ENCODE assay signal across 8 cellular contexts in genomic region chr9:113581865-113582697, GRCh38.
DNase-seq lines count a peak whose midpoint lies in the region; ATAC-seq, FAIRE-seq and TF ChIP-seq lines count a peak whose summit lies in the region.

No MANE protein-coding gene starts in this region.

- CTCF ChIA-PET in CD8-positive, alpha-beta T cell (lab: Charles Lee) = interaction anchor here (0.9 to 15.1 kb wide), 22 partner anchors 9 to 307 kb away, joined by 3 to 267 read pairs (median 4); partner anchors contain the start of genes ALAD, CDC26 and PRPF4

- no peaks in the 10 kb centered on the region for H3K9me3 Mint-ChIP-seq in CD8-positive, alpha-beta T cell

- peak; percentile 13 for TF ChIP-seq CTCF in CD8-positive, alpha-beta T cell (IDR thresholded peaks at IDR 0.05)
- peak; percentile 39; the same call in 1 of the 2 replicates for TF ChIP-seq CTCF in KMS-11 (conservative IDR thresholded peaks at IDR 0.05; ENCODE audit: low read depth, low read length)
- TF ChIP-seq CTCF in neutrophil (IDR thresholded peaks at IDR 0.05) = no peak
- peak in 1 of 2 donors; percentile 10 for TF ChIP-seq CTCF in suprapubic skin (IDR thresholded peaks at IDR 0.05)

- no peaks in the 10 kb centered on the region for H3K27me3 ChIP-seq in CD8-positive, alpha-beta T cell (ENCODE audit: insufficient read depth, low read length)
- H3K27me3 ChIP-seq in KMS-11 (ENCODE audit: insufficient read depth, low read depth) (no peaks in the 10 kb centered on the region), esophagus (ENCODE audit: control insufficient read depth in 1 of 2, insufficient read depth in 2 of 2, low read length in 2 of 2) (no peaks in the 10 kb centered on the region), neutrophil (no peaks in the 10 kb centered on the region), suprapubic skin (no peaks in the 10 kb centered on the region)

- ATAC-seq in CD8-positive, alpha-beta T cell = peak; percentile 77
- ATAC-seq in GM21381 (IDR thresholded peaks at IDR 0.05; ENCODE audit: unreplicated experiment) = peak; percentile 77

- H3K4me3 Mint-ChIP-seq in CD8-positive, alpha-beta T cell = peak overlapping the region; percentile 79

- H3K36me3 Mint-ChIP-seq in CD8-positive, alpha-beta T cell = peaks cover 40% of the 10 kb centered on the region

- H3K4me1 ChIP-seq in CD8-positive, alpha-beta T cell (ENCODE audit: insufficient read depth, low read length) = peaks cover 53% of the 10 kb centered on the region
- H3K4me1 ChIP-seq in KMS-11 (ENCODE audit: low read depth, poor library complexity, severe bottlenecking) (peaks cover 66% of the 10 kb centered on the region), esophagus (ENCODE audit: control insufficient read depth in 2 of 2, insufficient read depth in 2 of 2, low read length in 1 of 2) (peaks cover 25 to 45% of the 10 kb centered on the region in 2 donors), neutrophil (ENCODE audit: control insufficient read depth in 1 of 2, insufficient read depth in 1 of 2, low read depth in 1 of 2, low read length in 1 of 2) (peaks cover 56 to 61% of the 10 kb centered on the region in 2 experiments), suprapubic skin (peaks cover 82% of the 10 kb centered on the region)

- no peak for TF ChIP-seq POLR2A in suprapubic skin (IDR thresholded peaks at IDR 0.05)

- H3K27ac Mint-ChIP-seq in CD8-positive, alpha-beta T cell = peak overlapping the region; percentile 94

- peak overlapping the region; percentile 90 for H3K4me2 ChIP-seq in KMS-11

- POLR2A ChIA-PET in CD8-positive, alpha-beta T cell (lab: Charles Lee) = interaction anchor here (0.7 to 2.3 kb wide), 9 partner anchors 8 to 180 kb away, joined by 3 to 9 read pairs (median 5); partner anchors contain the start of gene ALAD

- no peak overlapping the region for H2AFZ ChIP-seq in KMS-11 (ENCODE audit: low read depth)

- H3K27ac ChIP-seq in CD8-positive, alpha-beta T cell (ENCODE audit: low read depth, low read length) = peak overlapping the region; percentile 46
- no peak overlapping the region for H3K27ac ChIP-seq in KMS-11
- peak overlapping the region; percentile 79 to 91 for H3K27ac ChIP-seq in esophagus (ENCODE audit: low read depth in 2 of 2, low read length in 1 of 2)
- peak overlapping the region; percentile 94 for H3K27ac ChIP-seq in neutrophil
- H3K27ac ChIP-seq in suprapubic skin = peak overlapping the region; percentile 81

- WGBS in esophagus, 2 donors = 29 to 32% methylated on average over 17 of the region's 17 CpGs
- 40% methylated on average over 17 of the region's 17 CpGs for WGBS in suprapubic skin

- peak; percentile 56 to 86 (median 70) for DNase-seq in CD8-positive, alpha-beta T cell
- peak; percentile 33 to 58 (median 57) for DNase-seq in activated CD8-positive, alpha-beta memory T cell treated with anti-CD3 and anti-CD28 coated beads for 48 hours (ENCODE audit: low read depth in 2 of 3, low spot score in 2 of 3)
- DNase-seq in suprapubic skin (ENCODE audit: low spot score in 2 of 2) = peak in 1 of 2 donors; percentile 81
- no peak for DNase-seq in HTR-8/SVneo (ENCODE audit: insufficient read length, low spot score)

- no peak for FAIRE-seq in HTR-8/SVneo (lab: Jason Lieb, UNC)

- intact Hi-C loops in CD8-positive, alpha-beta T cell (cut with DNase I, micrococcal nuclease) = loop anchor here (1.0 to 5.0 kb wide), 8 partner anchors 8 to 430 kb away; partner anchors contain the start of genes ALAD (in 2 of the 2), CDC26 (in 2 of the 2), PRPF4 (in 2 of the 2) and SLC31A2 (in 1 of the 2)

- peak overlapping the region; percentile 45 for H3K4me3 ChIP-seq in CD8-positive, alpha-beta T cell (ENCODE audit: low read depth, low read length)
- no peak overlapping the region for H3K4me3 ChIP-seq in KMS-11 (IDR thresholded peaks at IDR 0.05; ENCODE audit: insufficient read depth, low read depth, low read length)
- H3K4me3 ChIP-seq in esophagus (ENCODE audit: low read depth in 1 of 2, low read length in 2 of 2) = peak overlapping the region in 1 of 2 donors; percentile 3
- H3K4me3 ChIP-seq in neutrophil (ENCODE audit: low read depth in 1 of 2, low read length in 1 of 2) = peak overlapping the region; percentile 59 to 63
- peak overlapping the region; percentile 13 for H3K4me3 ChIP-seq in suprapubic skin

- no peak for TF ChIP-seq EP300 in suprapubic skin (IDR thresholded peaks at IDR 0.05)

- no peak overlapping the region for H3K9ac ChIP-seq in KMS-11

- H3K36me3 ChIP-seq in CD8-positive, alpha-beta T cell (ENCODE audit: insufficient read depth, low read length) = peaks cover 9% of the 10 kb centered on the region
- H3K36me3 ChIP-seq in KMS-11 (ENCODE audit: insufficient read depth) (no peaks in the 10 kb centered on the region), esophagus (ENCODE audit: control insufficient read depth in 2 of 2, insufficient read depth in 2 of 2, low read length in 1 of 2) (peaks cover 9 to 12% of the 10 kb centered on the region in 2 donors), neutrophil (peaks cover 51% of the 10 kb centered on the region), suprapubic skin (peaks cover 12% of the 10 kb centered on the region)

- H3K4me1 Mint-ChIP-seq in CD8-positive, alpha-beta T cell (ENCODE audit: low read depth) = peaks cover 86% of the 10 kb centered on the region

- H3K79me2 ChIP-seq in KMS-11 (ENCODE audit: insufficient read depth, low read depth) = no peaks in the 10 kb centered on the region

- no peaks in the 10 kb centered on the region for H3K27me3 Mint-ChIP-seq in CD8-positive, alpha-beta T cell (ENCODE audit: low read depth)

- no peaks in the 10 kb centered on the region for H4K20me1 ChIP-seq in KMS-11 (ENCODE audit: insufficient read depth)

- no peaks in the 10 kb centered on the region for H3K9me3 ChIP-seq in CD8-positive, alpha-beta T cell (ENCODE audit: low read length)
- no peaks in the 10 kb centered on the region for H3K9me3 ChIP-seq in esophagus (ENCODE audit: control insufficient read depth in 2 of 2, insufficient read depth in 1 of 2, low read depth in 1 of 2, low read length in 1 of 2)
- no peaks in the 10 kb centered on the region for H3K9me3 ChIP-seq in neutrophil
- no peaks in the 10 kb centered on the region for H3K9me3 ChIP-seq in suprapubic skin
